9 cellular contexts compared by ENCODE assay signal in the genomic region with DNA sequence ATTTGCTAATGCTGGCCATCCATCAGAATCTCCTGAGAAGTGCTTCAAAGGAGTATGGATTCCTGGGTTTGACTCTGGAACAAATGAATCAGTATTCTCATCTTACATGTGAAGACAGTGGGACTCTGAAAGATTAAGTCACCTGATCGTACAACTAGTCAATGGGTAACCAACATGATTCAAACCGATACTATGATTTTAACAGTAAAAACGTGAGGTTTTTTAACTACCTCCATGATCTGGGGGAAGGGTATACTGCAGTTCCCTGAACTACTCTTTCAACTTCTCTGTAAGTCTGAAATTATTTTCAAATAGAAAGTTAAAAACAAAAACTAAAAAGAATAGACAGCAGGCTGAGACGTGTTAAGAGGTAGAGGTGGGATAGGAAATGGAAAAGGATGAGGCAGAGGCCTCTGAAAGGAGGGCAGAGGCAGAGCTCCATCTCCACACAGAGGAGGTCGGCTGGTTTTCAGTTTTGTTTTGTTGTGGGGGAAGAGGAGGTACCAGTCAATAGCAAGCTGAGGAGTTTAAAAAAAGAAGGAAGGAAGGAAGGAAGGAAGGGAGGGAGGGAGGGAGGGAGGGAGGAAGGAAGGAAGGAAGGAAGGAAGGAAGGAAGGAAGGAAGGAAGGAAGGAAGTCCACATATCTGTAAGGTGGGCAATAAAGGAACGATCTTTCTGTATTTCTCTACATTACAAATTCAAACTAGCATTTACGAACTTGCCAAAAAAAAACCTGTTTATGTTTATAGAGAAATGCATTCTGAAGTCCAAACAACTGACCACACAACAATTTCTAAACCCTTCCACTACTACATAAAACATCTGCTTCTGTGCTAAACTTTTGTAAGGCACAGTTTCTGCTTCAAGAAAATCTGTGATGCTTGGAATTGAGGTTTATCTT.
DNase-seq lines count a peak whose midpoint lies in the region; ATAC-seq and TF ChIP-seq lines count a peak whose summit lies in the region.
"Had no signal": no experiment of that assay in that cellular context is flagged by ENCODE, and none has a peak within 500 bp of the region (broad histone marks: within the 10 kb centered on the region; RNA-seq: fewer than 3 reads in every experiment).

No MANE protein-coding gene starts in this region.

- TF ChIP-seq CTCF in CD14-positive monocyte (IDR thresholded peaks at IDR 0.05) (no peak), brain (conservative IDR thresholded peaks at IDR 0.05) (no peak), brain microvascular endothelial cell (IDR thresholded peaks at IDR 0.05; ENCODE audit: low read depth, low read length, missing control alignments) (no peak)

- DNase-seq in CD14-positive monocyte (ENCODE audit: low spot score), result no peak
- DNase-seq in brain microvascular endothelial cell, result no peak
- DNase-seq in SK-N-DZ (ENCODE audit: low spot score), result no peak
- DNase-seq in SJCRH30, result no peak
- DNase-seq: gastrocnemius medialis had no signal

- H3K36me3 ChIP-seq in brain microvascular endothelial cell (replicated peaks) (no peaks in the 10 kb centered on the region), SJCRH30 (0 out of 2 replicates have a peak, but pooled peaks cover 3% of the 10 kb centered on the region)
- H3K36me3 ChIP-seq: gastrocnemius medialis had no signal

- H3K27ac ChIP-seq in brain microvascular endothelial cell (no peak overlapping the region), SJCRH30 (no peak overlapping the region)
- H3K27ac ChIP-seq: gastrocnemius medialis had no signal

- peak; percentile 87 for ATAC-seq in GM19395 (IDR thresholded peaks at IDR 0.05; ENCODE audit: unreplicated experiment)
- ATAC-seq in HG03354 (IDR thresholded peaks at IDR 0.05; ENCODE audit: poor library complexity, severe bottlenecking, unreplicated experiment), result peak; percentile 95
- ATAC-seq in GM18519 (IDR thresholded peaks at IDR 0.05; ENCODE audit: low FRiP score, unreplicated experiment), result no peak
- ATAC-seq: gastrocnemius medialis had no signal

- no peaks in the 10 kb centered on the region for H3K9me3 ChIP-seq in SJCRH30 (replicated peaks)
- H3K9me3 ChIP-seq: gastrocnemius medialis had no signal

- H3K4me3 ChIP-seq in brain microvascular endothelial cell (ENCODE audit: low read depth, low read length), result no peak overlapping the region
- H3K4me3 ChIP-seq in SJCRH30, result no peak overlapping the region
- H3K4me3 ChIP-seq: gastrocnemius medialis had no signal

- H3K27ac Mint-ChIP-seq in CD14-positive monocyte, result peak overlapping the region in 4 of 7 donors; percentile 1 to 83 (median 66)
- H3K27ac Mint-ChIP-seq in brain, result peak overlapping the region in 3 of 5 experiments; percentile 7 to 89 (median 45)

- H3K4me1 Mint-ChIP-seq in CD14-positive monocyte (peaks cover 31% of the 10 kb centered on the region), brain (peaks cover 68% of the 10 kb centered on the region)

- no peaks in the 10 kb centered on the region for H3K4me1 ChIP-seq in SJCRH30

- H3K27me3 Mint-ChIP-seq in CD14-positive monocyte (ENCODE audit: low read depth in 3 of 3), result peaks cover 0 to 3% (median 2%) of the 10 kb centered on the region in 3 donors
- H3K27me3 Mint-ChIP-seq in brain, result no peaks in the 10 kb centered on the region

- H3K4me3 Mint-ChIP-seq in CD14-positive monocyte (peak overlapping the region in 1 of 2 donors; percentile 35), brain (no peak overlapping the region)

- H3K9me3 Mint-ChIP-seq in CD14-positive monocyte (peaks cover 0 to 9% (median 3%) of the 10 kb centered on the region in 7 donors), brain (no peaks in the 10 kb centered on the region)

- intact Hi-C loops in CD14-positive monocyte (cut with micrococcal nuclease), result no loop called here

- no peaks in the 10 kb centered on the region for H3K27me3 ChIP-seq in brain microvascular endothelial cell (replicated peaks)
- H3K27me3 ChIP-seq in SJCRH30, result no peaks in the 10 kb centered on the region
- H3K27me3 ChIP-seq: gastrocnemius medialis had no signal

- in situ Hi-C loops in brain microvascular endothelial cell (cut with HindIII; ENCODE audit: low pct_ligation_motif_present, low sequenced_read_pairs), result no loop called here

- H3K36me3 Mint-ChIP-seq in CD14-positive monocyte, result peaks cover 0 to 3% of the 10 kb centered on the region in 2 donors
- peaks cover 24% of the 10 kb centered on the region for H3K36me3 Mint-ChIP-seq in brain
